Comparison of ENCODE assay signal across 22 cellular contexts in genomic region chr15:41491889-41492288, GRCh38. TPM values are rescaled to one million over a fixed set of nuclear protein-coding genes. Genes with fewer than 3 reads are reported as not detected.
A peak's percentile ranks its signal among the peaks of the same experiment; 100 is the strongest.
DNase-seq lines count a peak whose midpoint lies in the region; ATAC-seq and TF ChIP-seq lines count a peak whose summit lies in the region.
"Had no signal": no experiment of that assay in that cellular context is flagged by ENCODE, and none has a peak within 500 bp of the region (broad histone marks: within the 10 kb centered on the region; RNA-seq: fewer than 3 reads in every experiment).

No MANE protein-coding gene starts in this region.

- no peak overlapping the region for H4K91ac ChIP-seq in mesenchymal stem cell (ENCODE audit: low read length)

- no peak overlapping the region for H2BK5ac ChIP-seq in mesenchymal stem cell (ENCODE audit: low read depth, low read length, poor library complexity, severe bottlenecking)

- CTCF ChIA-PET in CD4-positive, alpha-beta T cell (lab: Charles Lee) = no interaction called here

- intact Hi-C loops in CD4-positive, alpha-beta T cell (cut with DNase I, micrococcal nuclease) = no loop called here

- H3K36me3 Mint-ChIP-seq in CD4-positive, alpha-beta T cell (ENCODE audit: low read depth) = no peaks in the 10 kb centered on the region
- peaks cover 5% of the 10 kb centered on the region for H3K36me3 Mint-ChIP-seq in HFFc6 (ENCODE audit: low read depth)

- no peaks in the 10 kb centered on the region for H3K79me1 ChIP-seq in mesenchymal stem cell (replicated peaks; ENCODE audit: low read length, poor library complexity, severe bottlenecking)

- peaks cover 7% of the 10 kb centered on the region for H3K4me1 Mint-ChIP-seq in CD4-positive, alpha-beta T cell (ENCODE audit: low read depth)
- peaks cover 37% of the 10 kb centered on the region for H3K4me1 Mint-ChIP-seq in HFFc6 (ENCODE audit: low read depth)

- peak overlapping the region; percentile 57 for H3K4me3 Mint-ChIP-seq in CD4-positive, alpha-beta T cell
- H3K4me3 Mint-ChIP-seq in HFFc6 = no peak overlapping the region

- ATAC-seq in CD4-positive, alpha-beta T cell (ENCODE audit: poor library complexity) = no peak
- ATAC-seq in GM21515 (IDR thresholded peaks at IDR 0.05; ENCODE audit: unreplicated experiment) = no peak
- no peak for ATAC-seq in HG02759 (IDR thresholded peaks at IDR 0.05; ENCODE audit: unreplicated experiment)
- ATAC-seq: activated T-cell treated with anti-CD3 and anti-CD28 coated beads, Interleukin-2, amount 50 U/mL, for 72 hours; stimulated activated naive CD8-positive, alpha-beta T cell treated with anti-CD3 and anti-CD28 coated beads, Interleukin-15, amount 100 ng/mL, for 72 hours had no signal

- H4K8ac ChIP-seq in mesenchymal stem cell (ENCODE audit: low read length) = no peak overlapping the region

- DNase-seq in CD4-positive, alpha-beta T cell = no peak
- DNase-seq in HFFc6 = no peak
- DNase-seq in mesenchymal stem cell = no peak
- no peak for DNase-seq in NCI-H146 treated with DMSO at 0.1 percent for 48 hours (lab: John Stamatoyannopoulos, UW; ENCODE audit: unreplicated experiment)
- DNase-seq: activated CD4-positive, alpha-beta T cell treated with anti-CD3 and anti-CD28 coated beads, Interleukin-2, amount 50 U/mL, for 1 hour; activated naive CD4-positive, alpha-beta T cell treated with anti-CD3 and anti-CD28 coated beads for 36 hours; activated T-cell treated with anti-CD3 and anti-CD28 coated beads, Interleukin-2, amount 50 U/mL, for 72 hours; CD4-positive, alpha-beta memory T cell; colonic mucosa; effector CD8-positive, alpha-beta T cell; islet precursor cell; left ventricle myocardium inferior; NCI-H1417 treated with DMSO at 0.1 percent for 48 hours; NCI-H345; NCI-H748 treated with DMSO at 0.1 percent for 48 hours; RPMI8226; small intestine; stimulated activated naive CD8-positive, alpha-beta T cell treated with anti-CD3 and anti-CD28 coated beads, Interleukin-15, amount 100 ng/mL, for 72 hours; thyroid gland had no signal

- H3K9me3 ChIP-seq in CD4-positive, alpha-beta T cell (ENCODE audit: control insufficient read depth, low read length) = no peaks in the 10 kb centered on the region
- H3K9me3 ChIP-seq in mesenchymal stem cell (ENCODE audit: control insufficient read depth, low read length) = no peaks in the 10 kb centered on the region
- H3K9me3 ChIP-seq: colonic mucosa, left ventricle myocardium inferior, thyroid gland, vagina had no signal

- H3K4ac ChIP-seq in mesenchymal stem cell (ENCODE audit: low read depth in 1 of 2, low read length in 2 of 2) = no peak overlapping the region

- peaks cover 63% of the 10 kb centered on the region for H3K4me1 ChIP-seq in mesenchymal stem cell (ENCODE audit: control insufficient read depth, insufficient read depth, low read depth, low read length)

- H3K14ac ChIP-seq in mesenchymal stem cell (ENCODE audit: low read length in 2 of 2) = no peak overlapping the region

- H3K4me2 ChIP-seq in mesenchymal stem cell (ENCODE audit: low read length, poor library complexity, severe bottlenecking) = no peak overlapping the region

- peak overlapping the region; percentile 11 for H2AK5ac ChIP-seq in mesenchymal stem cell (ENCODE audit: low read length, severe bottlenecking)

- H2BK12ac ChIP-seq in mesenchymal stem cell (ENCODE audit: low read length in 2 of 2) = peak overlapping the region in 1 of 2 experiments; percentile 49

- H3K9ac ChIP-seq in mesenchymal stem cell (ENCODE audit: low read length) = no peak overlapping the region

- TF ChIP-seq CTCF in CD4-positive, alpha-beta T cell (IDR thresholded peaks at IDR 0.05) = no peak
- TF ChIP-seq CTCF in HFFc6 (IDR thresholded peaks at IDR 0.05) = no peak

- no peaks in the 10 kb centered on the region for H3K9me3 Mint-ChIP-seq in CD4-positive, alpha-beta T cell
- no peaks in the 10 kb centered on the region for H3K9me3 Mint-ChIP-seq in HFFc6
- H3K9me3 Mint-ChIP-seq: activated naive CD4-positive, alpha-beta T cell treated with anti-CD3 and anti-CD28 coated beads for 36 hours; CD4-positive, alpha-beta memory T cell had no signal

- no peak overlapping the region for H2BK120ac ChIP-seq in mesenchymal stem cell (ENCODE audit: low read depth, low read length)

- H3K27ac ChIP-seq in CD4-positive, alpha-beta T cell (ENCODE audit: low read depth, low read length) = no peak overlapping the region
- H3K27ac ChIP-seq in mesenchymal stem cell (ENCODE audit: low read length, poor library complexity, severe bottlenecking) = no peak overlapping the region
- H3K27ac ChIP-seq: left ventricle myocardium inferior, thyroid gland had no signal

- H3K27me3 Mint-ChIP-seq in CD4-positive, alpha-beta T cell = peaks cover 40% of the 10 kb centered on the region
- H3K27me3 Mint-ChIP-seq in HFFc6 (ENCODE audit: insufficient read depth) = peaks cover 13% of the 10 kb centered on the region

- H3K18ac ChIP-seq in mesenchymal stem cell (ENCODE audit: low read depth in 1 of 2, low read length in 2 of 2) = peak overlapping the region; percentile 4 to 38

- POLR2A ChIA-PET in CD4-positive, alpha-beta T cell (lab: Charles Lee) = no interaction called here

- no peak overlapping the region for H2AFZ ChIP-seq in mesenchymal stem cell (ENCODE audit: low read depth, low read length)

- 89% methylated on average over 3 of the region's 4 CpGs for WGBS in mesenchymal stem cell

- no peak overlapping the region for H3K4me3 ChIP-seq in mesenchymal stem cell (ENCODE audit: insufficient read depth in 1 of 2, low read depth in 1 of 2, low read length in 2 of 2)

- peaks cover 0 to 3% of the 10 kb centered on the region in 2 experiments for H3K36me3 ChIP-seq in mesenchymal stem cell (ENCODE audit: control insufficient read depth in 1 of 2, insufficient read depth in 2 of 2, low read depth in 1 of 2, low read length in 2 of 2)
- H3K36me3 ChIP-seq: colonic mucosa, left ventricle myocardium inferior, thyroid gland, vagina had no signal

- H2BK15ac ChIP-seq in mesenchymal stem cell (ENCODE audit: low read depth, poor library complexity, severe bottlenecking) = no peak overlapping the region

- H3K27me3 ChIP-seq in CD4-positive, alpha-beta T cell (ENCODE audit: control insufficient read depth, insufficient read depth, low read length) = peaks cover 34% of the 10 kb centered on the region
- H3K27me3 ChIP-seq in mesenchymal stem cell (ENCODE audit: control insufficient read depth in 1 of 2, insufficient read depth in 1 of 2, low read length in 2 of 2) = peaks cover 7 to 48% of the 10 kb centered on the region in 2 experiments
- H3K27me3 ChIP-seq: vagina had no signal

- no peak overlapping the region for H3K27ac Mint-ChIP-seq in CD4-positive, alpha-beta T cell
- peak overlapping the region; percentile 10; the same call in 1 of the 2 replicates for H3K27ac Mint-ChIP-seq in HFFc6
- H3K27ac Mint-ChIP-seq: activated naive CD4-positive, alpha-beta T cell treated with anti-CD3 and anti-CD28 coated beads for 36 hours had no signal

- H3K23ac ChIP-seq in mesenchymal stem cell (ENCODE audit: low read length in 2 of 2) = no peak overlapping the region

RNA-seq across cellular contexts. Expression of gene ITPKA, which starts 1.8 kb away (rescaled TPM):
- not detected for total RNA-seq in CD4-positive, alpha-beta T cell
- 1 to 10 TPM; 1.2 to 2.4 (median 2.3) TPM for total RNA-seq in HFFc6 (2021; fragmentation: NEBNext Ultra II Directional; extraction: Animal tissue kit (Norgen Biotek cat#: 25700))
- 0.37 TPM for polyA plus RNA-seq in mesenchymal stem cell (2013, experiment 1 of 2)
- 0.33 TPM for polyA plus RNA-seq in mesenchymal stem cell (2013, experiment 2 of 2)
- total RNA-seq: vagina had no signal

RNA-seq across cellular contexts. Expression of gene LTK, which starts 21.7 kb away (rescaled TPM):
- total RNA-seq in CD4-positive, alpha-beta T cell = 1 to 10 TPM; 9.7 to 9.9 TPM
- total RNA-seq in HFFc6 (2021; fragmentation: NEBNext Ultra II Directional; extraction: Animal tissue kit (Norgen Biotek cat#: 25700)) = 1 to 10 TPM in 4 of 6 experiments, under 1 TPM in 2; 0.19 to 1.8 (median 1.2) TPM
- polyA plus RNA-seq in mesenchymal stem cell (2013, experiment 1 of 2) = 0.26 TPM
- 0.22 TPM for polyA plus RNA-seq in mesenchymal stem cell (2013, experiment 2 of 2)
- total RNA-seq: activated naive CD4-positive, alpha-beta T cell treated with anti-CD3 and anti-CD28 coated beads for 36 hours had no signal

RNA-seq across cellular contexts. Expression of gene RPAP1, which starts 52.2 kb away (rescaled TPM):
- total RNA-seq in CD4-positive, alpha-beta T cell = 10 to 100 TPM; 20.8 to 22.5 TPM
- 10 to 100 TPM; 27.3 to 39.4 (median 32.2) TPM for total RNA-seq in HFFc6 (2021; fragmentation: NEBNext Ultra II Directional; extraction: Animal tissue kit (Norgen Biotek cat#: 25700))
- polyA plus RNA-seq in mesenchymal stem cell (2013, experiment 1 of 2) = 17.6 TPM
- 15.0 TPM for polyA plus RNA-seq in mesenchymal stem cell (2013, experiment 2 of 2)
